In genomic region chr16:56989988-56990387, GRCh38 we compare ENCODE assay signal across 8 cellular contexts. TPM values are rescaled to one million over a fixed set of nuclear protein-coding genes. Genes with fewer than 3 reads are reported as not detected.
A peak's percentile ranks its signal among the peaks of the same experiment; 100 is the strongest.
DNase-seq lines count a peak whose midpoint lies in the region; ATAC-seq and TF ChIP-seq lines count a peak whose summit lies in the region.

No MANE protein-coding gene starts in this region.

- H3K9me3 ChIP-seq in sigmoid colon = no peaks in the 10 kb centered on the region

- H3K27me3 ChIP-seq in sigmoid colon = no peaks in the 10 kb centered on the region

- ATAC-seq in HG03135 (IDR thresholded peaks at IDR 0.05; ENCODE audit: unreplicated experiment) (no peak), GM21619 (IDR thresholded peaks at IDR 0.05; ENCODE audit: unreplicated experiment) (no peak)

- TF ChIP-seq POLR2A in sigmoid colon (IDR thresholded peaks at IDR 0.05) = no peak

- intact Hi-C loops in sigmoid colon (cut with DNase I) = loop anchor here (1.0 kb wide), 1 partner anchor 58 kb away; the partner anchor contains the start of gene HERPUD1

- peak overlapping the region; percentile 85 for H3K4me3 ChIP-seq in GM12875 (ENCODE audit: low read depth, low read length)
- peak overlapping the region; percentile 83 for H3K4me3 ChIP-seq in fibroblast of villous mesenchyme (ENCODE audit: low read depth, low read length)
- peak overlapping the region; percentile 69 to 88 (median 80) for H3K4me3 ChIP-seq in sigmoid colon

- WGBS in sigmoid colon, 2 donors = 6 to 17% methylated on average over 7 of the region's 7 CpGs

- no peak for DNase-seq in fibroblast of villous mesenchyme (ENCODE audit: low read depth)
- no peak for DNase-seq in sigmoid colon
- no peak for DNase-seq in SK-N-DZ (ENCODE audit: low spot score)
- no peak for DNase-seq in effector CD8-positive, alpha-beta T cell (lab: John Stamatoyannopoulos, UW)

- H3K36me3 ChIP-seq in sigmoid colon = no peaks in the 10 kb centered on the region

- H3K27ac ChIP-seq in VCaP (peak overlapping the region; percentile 28; the same call in 1 of the 2 replicates), sigmoid colon (peak overlapping the region; percentile 79 to 90 (median 87))

- H3K4me1 ChIP-seq in sigmoid colon = peaks cover 0 to 58% (median 43%) of the 10 kb centered on the region in 4 donors

- TF ChIP-seq CTCF in GM12875 (IDR thresholded peaks at IDR 0.05; ENCODE audit: borderline replicate concordance, insufficient read depth, low read depth, low read length) (no peak), VCaP (conservative IDR thresholded peaks at IDR 0.05) (no peak), fibroblast of villous mesenchyme (IDR thresholded peaks at IDR 0.05; ENCODE audit: insufficient read depth, low read depth, low read length) (no peak), sigmoid colon (IDR thresholded peaks at IDR 0.05) (no peak)

- TF ChIP-seq EP300 in sigmoid colon (IDR thresholded peaks at IDR 0.05) = no peak

RNA-seq across cellular contexts. Expression of gene NLRC5, which starts 0.6 kb away (rescaled TPM):
- 44.0 and 67.6 TPM in 2 replicates for total RNA-seq in fibroblast of villous mesenchyme
- 10 to 100 TPM in 3 of 4 donors, 1 to 10 TPM in 1; 9.5 to 37.7 (median 16.0) TPM for total RNA-seq in sigmoid colon
- polyA plus RNA-seq in sigmoid colon = 100 to 1,000 TPM in 1 of 3 donors, 10 to 100 TPM in 2; 13.8 to 119 (median 24.0) TPM
- polyA plus RNA-seq in SK-N-DZ (2014; cell fraction: cytosol; rRNA removed) = not detected in 2 replicates
- 1.1 TPM in 1 of 2 replicates, not detected in the other for polyA plus RNA-seq in SK-N-DZ (2014; cell fraction: nucleus; rRNA removed)

RNA-seq across cellular contexts. Expression of gene CETP, which starts 28.2 kb away (rescaled TPM):
- total RNA-seq in fibroblast of villous mesenchyme = not detected in 2 replicates
- total RNA-seq in sigmoid colon = under 1 TPM in 2 of 4 donors, not detected in 2; 0.36 to 0.55 TPM
- 1 to 10 TPM in 2 of 3 donors, not detected in 1; 1.2 to 2.1 TPM for polyA plus RNA-seq in sigmoid colon
- polyA plus RNA-seq in SK-N-DZ (2014; cell fraction: cytosol; rRNA removed) = 0.48 TPM in 1 of 2 replicates, not detected in the other
- polyA plus RNA-seq in SK-N-DZ (2014; cell fraction: nucleus; rRNA removed) = not detected in 2 replicates

RNA-seq across cellular contexts. Expression of gene HERPUD1, which starts 58.0 kb away (rescaled TPM):
- total RNA-seq in fibroblast of villous mesenchyme = 98.4 and 135 TPM in 2 replicates
- total RNA-seq in sigmoid colon = 10 to 100 TPM; 63.1 to 93.1 (median 73.1) TPM
- 100 to 1,000 TPM in 1 of 3 donors, 10 to 100 TPM in 2; 54.1 to 119 (median 59.2) TPM for polyA plus RNA-seq in sigmoid colon
- polyA plus RNA-seq in SK-N-DZ (2014; cell fraction: cytosol; rRNA removed) = 37.4 and 55.6 TPM in 2 replicates
- 47.9 and 58.8 TPM in 2 replicates for polyA plus RNA-seq in SK-N-DZ (2014; cell fraction: nucleus; rRNA removed)
